8 cellular contexts compared by ENCODE assay signal in the genomic region with DNA sequence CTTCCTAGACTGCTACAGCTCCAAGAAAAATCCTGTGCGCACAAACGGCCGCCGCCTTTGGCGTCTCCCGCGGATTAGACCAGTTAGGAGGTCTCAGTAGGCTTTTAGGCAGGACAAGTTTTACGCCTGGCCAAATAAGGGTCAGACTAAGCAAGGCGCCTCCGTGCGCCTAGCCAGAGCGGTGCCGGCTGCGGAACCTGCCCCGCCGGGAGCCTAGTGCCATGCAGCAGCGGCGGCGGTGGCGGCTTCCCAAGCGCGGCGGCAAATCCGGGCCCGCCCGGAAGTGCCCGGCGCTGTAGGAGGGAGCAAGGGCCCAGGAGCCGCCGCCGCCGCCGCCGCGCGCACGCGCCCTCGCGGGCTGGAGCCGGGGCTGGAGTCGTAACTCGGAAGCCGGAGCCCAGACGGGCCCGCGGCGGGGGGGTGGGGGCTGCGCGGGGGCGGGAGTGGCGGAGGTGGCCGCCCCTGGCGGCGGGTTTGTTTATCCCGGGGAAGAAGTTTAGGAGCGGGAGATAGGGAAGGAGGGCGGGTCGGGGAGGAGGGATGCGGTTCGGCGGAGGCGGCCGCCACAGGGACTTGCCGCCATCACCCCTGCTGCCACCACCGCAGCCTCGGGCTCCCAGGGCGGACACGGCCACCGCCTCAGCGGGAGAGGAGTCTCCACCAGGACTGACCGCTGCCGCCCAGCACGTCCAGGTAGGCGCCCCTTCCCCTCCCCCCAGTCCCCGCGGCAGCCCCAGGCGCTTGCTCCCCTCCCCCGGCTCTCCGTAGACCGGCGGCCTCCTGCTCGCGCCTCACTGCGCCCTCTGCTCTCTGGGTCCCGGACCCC. TPM values are rescaled to one million over a fixed set of nuclear protein-coding genes. Genes with fewer than 3 reads are reported as not detected.
A peak's percentile ranks its signal among the peaks of the same experiment; 100 is the strongest.
DNase-seq lines count a peak whose midpoint lies in the region; ATAC-seq and TF ChIP-seq lines count a peak whose summit lies in the region.

SPOPL (plus strand) TSS at position 344 of the 826 bp plus-strand sequence. CDS start 48,447 bp downstream, outside the sequence.

- ATAC-seq in SK-N-SH treated with all-trans-retinoic acid at 6 μM for 48 hours (peak; percentile 93), thoracic aorta (ENCODE audit: insufficient number of reproducible peaks, low FRiP score, low read depth) (peak; percentile 91)

- H3K4me3 ChIP-seq in thoracic aorta = peak within 1 kb of the TSS; percentile 87

- POLR2A ChIA-PET in GM10248 (lab: Yijun Ruan, JAX) (interaction anchor here (0.7 kb wide), 1 partner anchor 14 kb away, joined by 3 read pairs; no protein-coding TSS in a partner anchor), HEK293T (lab: Yijun Ruan, JAX) (interaction anchor here (0.6 to 1.5 kb wide), 9 partner anchors 10 to 488 kb away, joined by 3 to 7 read pairs (median 3); no protein-coding TSS in a partner anchor)

- H3K27ac ChIP-seq in thoracic aorta = peak within 1 kb of the TSS; percentile 94 to 98

- no peak for TF ChIP-seq CTCF in GM10248 (IDR thresholded peaks at IDR 0.05; ENCODE audit: control extremely low read depth, extremely low read depth, low read depth, missing control alignments)
- TF ChIP-seq CTCF in osteocyte (IDR thresholded peaks at IDR 0.05) = peak; percentile 46
- peak; percentile 54 for TF ChIP-seq CTCF in thoracic aorta (IDR thresholded peaks at IDR 0.05)

- H3K27me3 ChIP-seq in thoracic aorta (replicated peaks; ENCODE audit: insufficient read depth) = no peaks in the 10 kb centered on the region

- peaks cover 51% of the 10 kb centered on the region for H3K4me1 Mint-ChIP-seq in activated naive CD4-positive, alpha-beta T cell treated with anti-CD3 and anti-CD28 coated beads, Interleukin-2, amount 50 U/mL, for 24 hours
- peaks cover 41% of the 10 kb centered on the region for H3K4me1 Mint-ChIP-seq in osteocyte (ENCODE audit: unreplicated experiment)

- H3K4me3 Mint-ChIP-seq in activated naive CD4-positive, alpha-beta T cell treated with anti-CD3 and anti-CD28 coated beads, Interleukin-2, amount 50 U/mL, for 24 hours = peak within 1 kb of the TSS; percentile 99
- peak within 1 kb of the TSS; percentile 100 for H3K4me3 Mint-ChIP-seq in osteocyte (ENCODE audit: unreplicated experiment)

- H3K36me3 Mint-ChIP-seq in activated naive CD4-positive, alpha-beta T cell treated with anti-CD3 and anti-CD28 coated beads, Interleukin-2, amount 50 U/mL, for 24 hours = peaks cover 6% of the 10 kb centered on the region
- peaks cover 2% of the 10 kb centered on the region for H3K36me3 Mint-ChIP-seq in osteocyte (ENCODE audit: unreplicated experiment)

- no peaks in the 10 kb centered on the region for H3K27me3 Mint-ChIP-seq in activated naive CD4-positive, alpha-beta T cell treated with anti-CD3 and anti-CD28 coated beads, Interleukin-2, amount 50 U/mL, for 24 hours
- H3K27me3 Mint-ChIP-seq in osteocyte (ENCODE audit: unreplicated experiment) = no peaks in the 10 kb centered on the region

- no peaks in the 10 kb centered on the region for H3K36me3 ChIP-seq in thoracic aorta

- H3K9me3 ChIP-seq in thoracic aorta = no peaks in the 10 kb centered on the region

- peak within 1 kb of the TSS; percentile 99 for H3K27ac Mint-ChIP-seq in activated naive CD4-positive, alpha-beta T cell treated with anti-CD3 and anti-CD28 coated beads, Interleukin-2, amount 50 U/mL, for 24 hours
- H3K27ac Mint-ChIP-seq in osteocyte (ENCODE audit: unreplicated experiment) = peak within 1 kb of the TSS; percentile 99

- H3K4me1 ChIP-seq in thoracic aorta (ENCODE audit: control insufficient read depth in 1 of 2, low read depth in 2 of 2) = peaks cover 31 to 51% of the 10 kb centered on the region in 2 donors

- DNase-seq in GM10248 (ENCODE audit: extremely low spot score) (peak; percentile 94), HEK293T (ENCODE audit: extremely low spot score) (peak; percentile 94), NAMALWA (ENCODE audit: low spot score) (peak; percentile 85), glomerular endothelial cell (ENCODE audit: extremely low read depth, low read depth, low spot score) (no peak), osteocyte (ENCODE audit: extremely low spot score, unreplicated experiment) (peak; percentile 98), thoracic aorta (ENCODE audit: low spot score) (peak; percentile 69)

- CTCF ChIA-PET in GM10248 (lab: Yijun Ruan, JAX) (interaction anchor here (0.9 to 10.5 kb wide), 7 partner anchors 8 to 217 kb away, joined by 3 to 65 read pairs (median 3); no protein-coding TSS in a partner anchor), HEK293T (lab: Yijun Ruan, JAX) (interaction anchor here (1.4 kb wide), 1 partner anchor 10 kb away, joined by 4 read pairs; no protein-coding TSS in a partner anchor)

- no peaks in the 10 kb centered on the region for H3K9me3 Mint-ChIP-seq in activated naive CD4-positive, alpha-beta T cell treated with anti-CD3 and anti-CD28 coated beads, Interleukin-2, amount 50 U/mL, for 24 hours
- H3K9me3 Mint-ChIP-seq in osteocyte (ENCODE audit: unreplicated experiment) = no peaks in the 10 kb centered on the region

TF ChIP-seq in HEK293T, 16 proteins besides CTCF, POLR2A, EP300 and RAD21:
- TF ChIP-seq L3MBTL2 (conservative IDR thresholded peaks at IDR 0.05) (peak; percentile 85), ELF4 (IDR thresholded peaks at IDR 0.05) (peak; percentile 67; the same call in 1 of the 2 replicates), ARNT (IDR thresholded peaks at IDR 0.05) (no peak)

TF ChIP-seq in SK-N-SH treated with all-trans-retinoic acid at 6 μM for 48 hours, 23 proteins besides CTCF, POLR2A, EP300 and RAD21:
- no peak for TF ChIP-seq GLIS3 (CRISPR knock-in tag; IDR thresholded peaks at IDR 0.05)
- TF ChIP-seq ZNF565 (CRISPR knock-in tag; conservative IDR thresholded peaks at IDR 0.05; ENCODE audit: low read depth) = no peak
- TF ChIP-seq ZNF70 (CRISPR knock-in tag; IDR thresholded peaks at IDR 0.05) = no peak
- TF ChIP-seq, protein P1, sequence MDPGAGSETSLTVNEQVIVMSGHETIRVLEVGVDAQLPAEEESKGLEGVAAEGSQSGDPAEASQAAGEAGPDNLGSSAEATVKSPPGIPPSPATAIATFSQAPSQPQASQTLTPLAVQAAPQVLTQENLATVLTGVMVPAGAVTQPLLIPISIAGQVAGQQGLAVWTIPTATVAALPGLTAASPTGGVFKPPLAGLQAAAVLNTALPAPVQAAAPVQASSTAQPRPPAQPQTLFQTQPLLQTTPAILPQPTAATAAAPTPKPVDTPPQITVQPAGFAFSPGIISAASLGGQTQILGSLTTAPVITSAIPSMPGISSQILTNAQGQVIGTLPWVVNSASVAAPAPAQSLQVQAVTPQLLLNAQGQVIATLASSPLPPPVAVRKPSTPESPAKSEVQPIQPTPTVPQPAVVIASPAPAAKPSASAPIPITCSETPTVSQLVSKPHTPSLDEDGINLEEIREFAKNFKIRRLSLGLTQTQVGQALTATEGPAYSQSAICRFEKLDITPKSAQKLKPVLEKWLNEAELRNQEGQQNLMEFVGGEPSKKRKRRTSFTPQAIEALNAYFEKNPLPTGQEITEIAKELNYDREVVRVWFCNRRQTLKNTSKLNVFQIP (CRISPR knock-in tag; IDR thresholded peaks at IDR 0.05; ENCODE audit: borderline replicate concordance, low read depth) = no peak
- peak; percentile 50; the same call in 1 of the 2 replicates for TF ChIP-seq CSDC2 (CRISPR knock-in tag; IDR thresholded peaks at IDR 0.05)
- TF ChIP-seq TOX (CRISPR knock-in tag; IDR thresholded peaks at IDR 0.05; ENCODE audit: borderline replicate concordance) = no peak
- TF ChIP-seq RARB (CRISPR knock-in tag; IDR thresholded peaks at IDR 0.05) = no peak
- no peak for TF ChIP-seq BACH2 (CRISPR knock-in tag; IDR thresholded peaks at IDR 0.05; ENCODE audit: borderline replicate concordance)
- no peak for TF ChIP-seq CREB5 (CRISPR knock-in tag; IDR thresholded peaks at IDR 0.05; ENCODE audit: low read depth)

RNA-seq across cellular contexts. Expression of gene SPOPL, which starts in this region (rescaled TPM):
- total RNA-seq in glomerular endothelial cell (7.9 and 13.9 TPM in 2 replicates), osteocyte (13.3 and 14.6 TPM in 2 replicates), thoracic aorta (10 to 100 TPM; 28.7 to 46.3 TPM)
